11 cellular contexts compared by ENCODE assay signal in the genomic region with DNA sequence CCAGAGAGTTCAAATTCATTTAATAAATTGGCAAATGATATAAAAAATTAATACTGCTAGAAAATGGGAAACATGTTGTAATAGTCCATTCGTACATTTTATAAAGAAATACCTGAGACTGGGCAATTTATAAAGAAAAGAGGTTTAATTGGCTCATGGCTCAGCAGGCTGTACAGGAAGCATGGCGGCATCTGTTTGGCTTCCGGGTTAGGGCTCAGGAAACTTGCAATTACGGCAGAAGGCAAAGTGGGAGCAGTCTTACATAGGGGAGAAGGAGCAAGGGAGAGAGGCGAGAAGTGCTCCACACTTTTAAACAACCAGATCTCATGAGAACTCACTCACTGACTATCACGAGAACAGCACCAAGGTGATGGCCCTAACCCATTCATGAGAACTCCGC.
"Had no signal": no experiment of that assay in that cellular context is flagged by ENCODE, and none has a peak within 500 bp of the region (broad histone marks: within the 10 kb centered on the region; RNA-seq: fewer than 3 reads in every experiment).

No MANE protein-coding gene starts in this region.

- ATAC-seq: GM23338, HCT116 had no signal

- H3K4me3 ChIP-seq: GM23248, GM23338, HAP-1 had no signal

- H3K9ac ChIP-seq: GM23248 had no signal

- H3K4me2 ChIP-seq: GM23338 had no signal

- H3K36me3 ChIP-seq: HAP-1 had no signal

- FAIRE-seq: H1, H54 had no signal

- H3K4me1 ChIP-seq: HAP-1 had no signal

- H3K27ac ChIP-seq: GM23248 had no signal

- DNase-seq: GM23248, GOT3, H7, H9, HCEC 1CT, HFFc6 had no signal

- H3K9me3 ChIP-seq: HAP-1 had no signal

- H2AFZ ChIP-seq: GM23248, GM23338 had no signal
